In the genomic region with DNA sequence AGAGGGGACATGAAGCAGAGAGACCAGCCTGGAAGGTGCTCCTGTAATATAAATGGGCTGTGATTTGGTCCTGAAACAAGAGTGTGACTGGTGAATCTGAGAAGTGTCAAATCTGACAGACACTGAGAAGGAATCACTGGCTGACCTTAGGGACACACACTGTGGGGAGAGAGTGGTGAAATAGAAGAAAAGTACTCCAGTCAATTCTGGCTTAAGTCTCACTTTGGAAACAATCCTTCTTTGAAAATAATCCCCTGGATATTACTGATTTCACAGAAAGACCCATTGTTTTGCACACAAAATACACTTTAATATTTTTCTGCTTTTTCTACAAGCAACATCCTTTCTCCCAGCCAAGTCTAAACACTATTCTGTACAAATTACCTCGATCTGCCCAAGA, we compare ENCODE assay signal across 14 cellular contexts.
"Had no signal": no experiment of that assay in that cellular context is flagged by ENCODE, and none has a peak within 500 bp of the region (broad histone marks: within the 10 kb centered on the region; RNA-seq: fewer than 3 reads in every experiment).

No MANE protein-coding gene starts in this region.

- H3K27ac ChIP-seq: epithelial cell of prostate, skin epidermis, VCaP had no signal

- ATAC-seq: activated naive CD4-positive, alpha-beta T cell treated with anti-CD3 and anti-CD28 coated beads, Interleukin-2, amount 50 U/mL, for 72 hours; left colon had no signal

- DNase-seq: activated CD4-positive, alpha-beta T cell treated with anti-CD3 and anti-CD28 coated beads, Interleukin-2, amount 50 U/mL, for 48 hours; activated gamma-delta T cell treated with Interleukin-2 at 50 U/mL for 16 hours; amniotic stem cell; foreskin fibroblast; hippocampal formation; left colon; T-helper 2 cell had no signal

- H3K27ac Mint-ChIP-seq: activated naive CD4-positive, alpha-beta T cell treated with anti-CD3 and anti-CD28 coated beads, Interleukin-2, amount 50 U/mL, for 72 hours; activated T-helper 1 cell treated with anti-CD3 and anti-CD28 coated beads, Interleukin-12 subunit alpha, Interleukin-12 subunit beta, Interleukin-2, Interleukin-4 antibody, amounts not matched to agents 30 ng/mL and 10 ng/mL and 1 ng/mL, durations not matched to agents 14 hours and 24 hours and 36 hours; progenitor cell of endocrine pancreas had no signal

- H3K9me3 Mint-ChIP-seq: activated naive CD4-positive, alpha-beta T cell treated with anti-CD3 and anti-CD28 coated beads, Interleukin-2, amount 50 U/mL, for 72 hours; activated T-helper 1 cell treated with anti-CD3 and anti-CD28 coated beads, Interleukin-12 subunit alpha, Interleukin-12 subunit beta, Interleukin-2, Interleukin-4 antibody, amounts not matched to agents 30 ng/mL and 10 ng/mL and 1 ng/mL, durations not matched to agents 14 hours and 24 hours and 36 hours; neural crest cell had no signal

- H3K27me3 Mint-ChIP-seq: progenitor cell of endocrine pancreas had no signal

- H3K4me3 Mint-ChIP-seq: activated T-helper 1 cell treated with anti-CD3 and anti-CD28 coated beads, Interleukin-12 subunit alpha, Interleukin-12 subunit beta, Interleukin-2, Interleukin-4 antibody, amounts not matched to agents 30 ng/mL and 10 ng/mL and 1 ng/mL, durations not matched to agents 14 hours and 24 hours and 36 hours; neural crest cell had no signal
